In the genomic region with DNA sequence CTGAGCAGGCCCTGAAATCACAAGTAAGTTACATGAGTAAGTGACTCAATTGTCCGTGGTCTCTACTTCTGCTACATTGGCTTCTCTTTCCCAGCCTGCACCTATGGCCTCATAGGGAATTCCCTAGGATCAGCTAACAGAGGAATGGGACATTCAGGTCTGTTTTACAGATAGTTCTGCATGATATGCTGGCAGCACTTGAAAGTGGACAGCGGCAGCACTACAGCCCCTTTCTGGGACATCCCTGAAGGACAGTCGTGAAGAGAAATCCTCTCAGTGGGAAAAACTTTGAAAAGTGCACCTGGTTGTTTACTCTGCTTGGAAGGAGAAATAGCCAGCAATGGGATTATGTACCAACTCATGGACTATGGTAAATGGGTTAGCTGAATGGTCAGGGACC, we compare ENCODE assay signal across 1 cellular context.
TF ChIP-seq lines count a peak whose summit lies in the region.

No MANE protein-coding gene starts in this region.

TF ChIP-seq in GM23338, 12 proteins besides CTCF, POLR2A, EP300 and RAD21 (continued from another document):
- TF ChIP-seq, protein P1, sequence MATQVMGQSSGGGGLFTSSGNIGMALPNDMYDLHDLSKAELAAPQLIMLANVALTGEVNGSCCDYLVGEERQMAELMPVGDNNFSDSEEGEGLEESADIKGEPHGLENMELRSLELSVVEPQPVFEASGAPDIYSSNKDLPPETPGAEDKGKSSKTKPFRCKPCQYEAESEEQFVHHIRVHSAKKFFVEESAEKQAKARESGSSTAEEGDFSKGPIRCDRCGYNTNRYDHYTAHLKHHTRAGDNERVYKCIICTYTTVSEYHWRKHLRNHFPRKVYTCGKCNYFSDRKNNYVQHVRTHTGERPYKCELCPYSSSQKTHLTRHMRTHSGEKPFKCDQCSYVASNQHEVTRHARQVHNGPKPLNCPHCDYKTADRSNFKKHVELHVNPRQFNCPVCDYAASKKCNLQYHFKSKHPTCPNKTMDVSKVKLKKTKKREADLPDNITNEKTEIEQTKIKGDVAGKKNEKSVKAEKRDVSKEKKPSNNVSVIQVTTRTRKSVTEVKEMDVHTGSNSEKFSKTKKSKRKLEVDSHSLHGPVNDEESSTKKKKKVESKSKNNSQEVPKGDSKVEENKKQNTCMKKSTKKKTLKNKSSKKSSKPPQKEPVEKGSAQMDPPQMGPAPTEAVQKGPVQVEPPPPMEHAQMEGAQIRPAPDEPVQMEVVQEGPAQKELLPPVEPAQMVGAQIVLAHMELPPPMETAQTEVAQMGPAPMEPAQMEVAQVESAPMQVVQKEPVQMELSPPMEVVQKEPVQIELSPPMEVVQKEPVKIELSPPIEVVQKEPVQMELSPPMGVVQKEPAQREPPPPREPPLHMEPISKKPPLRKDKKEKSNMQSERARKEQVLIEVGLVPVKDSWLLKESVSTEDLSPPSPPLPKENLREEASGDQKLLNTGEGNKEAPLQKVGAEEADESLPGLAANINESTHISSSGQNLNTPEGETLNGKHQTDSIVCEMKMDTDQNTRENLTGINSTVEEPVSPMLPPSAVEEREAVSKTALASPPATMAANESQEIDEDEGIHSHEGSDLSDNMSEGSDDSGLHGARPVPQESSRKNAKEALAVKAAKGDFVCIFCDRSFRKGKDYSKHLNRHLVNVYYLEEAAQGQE (IDR thresholded peaks at IDR 0.05; ENCODE audit: unreplicated experiment): peak; percentile 46
